23 cellular contexts compared by ENCODE assay signal in genomic region chr16:60110531-60110930, GRCh38.
DNase-seq lines count a peak whose midpoint lies in the region; ATAC-seq and TF ChIP-seq lines count a peak whose summit lies in the region.
"Had no signal": no experiment of that assay in that cellular context is flagged by ENCODE, and none has a peak within 500 bp of the region (broad histone marks: within the 10 kb centered on the region; RNA-seq: fewer than 3 reads in every experiment).

No MANE protein-coding gene starts in this region.

- H3K4me3 ChIP-seq in PC-3 (ENCODE audit: low read length), result no peak overlapping the region
- H3K4me3 ChIP-seq: A549; BLaER1 treated with 17β-estradiol and CSF1 and Interleukin-3, amounts not matched to agents 10 nM and 100 nM; GM12878; GM23338 had no signal

- no peak for TF ChIP-seq CTCF in PC-3 (conservative IDR thresholded peaks at IDR 0.05; ENCODE audit: low read depth, low read length)

- CTCF ChIA-PET in PC-3 (lab: Charles Lee), result no interaction called here

- H3K9me3 ChIP-seq in PC-3 (ENCODE audit: low read length), result no peaks in the 10 kb centered on the region
- H3K9me3 ChIP-seq: A549, BE2C had no signal

- no peaks in the 10 kb centered on the region for H3K79me2 ChIP-seq in PC-3 (ENCODE audit: low read length)

- no peak overlapping the region for H3K4me2 ChIP-seq in PC-3 (ENCODE audit: low read length)
- H3K4me2 ChIP-seq: A549; BLaER1 treated with 17β-estradiol and CSF1 and Interleukin-3, amounts not matched to agents 10 nM and 100 nM; GM23338 had no signal

- H3K9me3 Mint-ChIP-seq in activated T-cell treated with anti-CD3 and anti-CD28 coated beads, Interleukin-2, amount 50 U/mL, for 4 hours, result peaks cover 24% of the 10 kb centered on the region
- H3K9me3 Mint-ChIP-seq: GM23338 had no signal

- H3K36me3 Mint-ChIP-seq in activated T-cell treated with anti-CD3 and anti-CD28 coated beads, Interleukin-2, amount 50 U/mL, for 4 hours (ENCODE audit: insufficient read depth), result no peaks in the 10 kb centered on the region
- H3K36me3 Mint-ChIP-seq: CD14-positive monocyte; CD8-positive, alpha-beta memory T cell had no signal

- intact Hi-C loops in PC-3 (cut with micrococcal nuclease), result no loop called here

- no peaks in the 10 kb centered on the region for H3K36me3 ChIP-seq in PC-3 (ENCODE audit: low read depth, low read length)
- H3K36me3 ChIP-seq: BE2C; BLaER1 treated with 17β-estradiol and CSF1 and Interleukin-3, amounts not matched to agents 10 nM and 100 nM had no signal

- H3K9me2 ChIP-seq in PC-3 (replicated peaks; ENCODE audit: low read length), result no peaks in the 10 kb centered on the region

- peak; percentile 54 for DNase-seq in EH (ENCODE audit: low read depth)
- DNase-seq in ELR (ENCODE audit: low read depth), result peak; percentile 84
- peak; percentile 2 for DNase-seq in PC-3
- DNase-seq in fibroblast of gingiva (ENCODE audit: low read depth), result peak; percentile 27
- DNase-seq in activated T-cell treated with anti-CD3 and anti-CD28 coated beads, Interleukin-2, amount 50 U/mL, for 4 hours, result no peak
- DNase-seq in cerebellar cortex (ENCODE audit: low spot score), result no peak
- no peak for DNase-seq in SKM-1 treated with dmso at 0.1 percent for 144 hours (lab: John Stamatoyannopoulos, UW; ENCODE audit: unreplicated experiment)
- DNase-seq: 8988T; ACHN; AML-193; BE2C; CD4-positive, alpha-beta T cell; CD8-positive, alpha-beta memory T cell; DMS 273 treated with DMSO at 0.1 percent for 48 hours; DMS79; GDM1; H9 had no signal

- no peaks in the 10 kb centered on the region for H3K4me1 ChIP-seq in PC-3 (ENCODE audit: insufficient read depth, low read length)
- H3K4me1 ChIP-seq: A549, BE2C had no signal

- no peak overlapping the region for H3K9ac ChIP-seq in PC-3 (ENCODE audit: low read length)
- H3K9ac ChIP-seq: BLaER1 treated with 17β-estradiol and CSF1 and Interleukin-3, amounts not matched to agents 10 nM and 100 nM had no signal

- H3K27me3 ChIP-seq in PC-3 (ENCODE audit: low read length), result no peaks in the 10 kb centered on the region
- H3K27me3 ChIP-seq: BE2C; BLaER1 treated with 17β-estradiol and CSF1 and Interleukin-3, amounts not matched to agents 10 nM and 100 nM had no signal

- no peaks in the 10 kb centered on the region for H3F3A ChIP-seq in PC-3 (ENCODE audit: low read length, unreplicated experiment)

- H3K4me1 Mint-ChIP-seq in activated T-cell treated with anti-CD3 and anti-CD28 coated beads, Interleukin-2, amount 50 U/mL, for 4 hours (ENCODE audit: low read depth), result no peaks in the 10 kb centered on the region
- H3K4me1 Mint-ChIP-seq: CD8-positive, alpha-beta memory T cell had no signal

- POLR2A ChIA-PET in PC-3 (lab: Charles Lee; ENCODE audit: unreplicated experiment), result no interaction called here

- no peaks in the 10 kb centered on the region for H4K20me1 ChIP-seq in PC-3 (ENCODE audit: low read length)
- H4K20me1 ChIP-seq: BLaER1 treated with 17β-estradiol and CSF1 and Interleukin-3, amounts not matched to agents 10 nM and 100 nM had no signal

- BruUV-seq in PC-3 (replicated peaks; lab: Mats Ljungman, UMichigan), result no TSS peak

- H3K4me3 Mint-ChIP-seq in activated T-cell treated with anti-CD3 and anti-CD28 coated beads, Interleukin-2, amount 50 U/mL, for 4 hours, result no peak overlapping the region
- H3K4me3 Mint-ChIP-seq: CD14-positive monocyte; CD4-positive, alpha-beta T cell; CD8-positive, alpha-beta memory T cell; GM23338; H9 had no signal

- no peaks in the 10 kb centered on the region for H3K27me3 Mint-ChIP-seq in activated T-cell treated with anti-CD3 and anti-CD28 coated beads, Interleukin-2, amount 50 U/mL, for 4 hours (ENCODE audit: low read depth)
- H3K27me3 Mint-ChIP-seq: CD4-positive, alpha-beta T cell; CD8-positive, alpha-beta memory T cell had no signal

- H3K27ac ChIP-seq in PC-3 (ENCODE audit: low read length), result no peak overlapping the region
- H3K27ac ChIP-seq: A549; BLaER1 treated with 17β-estradiol and CSF1 and Interleukin-3, amounts not matched to agents 10 nM and 100 nM had no signal

- no peak for ATAC-seq in PC-3
- ATAC-seq in activated T-cell treated with anti-CD3 and anti-CD28 coated beads, Interleukin-2, amount 50 U/mL, for 4 hours, result no peak
- ATAC-seq: A549, GM12878, GM23338, HCT116 had no signal

- H2AFZ ChIP-seq in PC-3 (ENCODE audit: low read length), result no peak overlapping the region
- H2AFZ ChIP-seq: GM23338 had no signal

Comparison
In these comparisons a context has a peak if more than half of its experiments do, and no peak if none do; other contexts are left out.
1. DNase-seq: peak in EH (single experiment), ELR (single experiment), PC-3 (single experiment) and fibroblast of gingiva (single experiment); none in activated T-cell treated with anti-CD3 and anti-CD28 coated beads, Interleukin-2, amount 50 U/mL, for 4 hours (single experiment), cerebellar cortex (single experiment) and SKM-1 treated with dmso at 0.1 percent for 144 hours (single experiment).